18 cellular contexts compared by ENCODE assay signal in the genomic region with DNA sequence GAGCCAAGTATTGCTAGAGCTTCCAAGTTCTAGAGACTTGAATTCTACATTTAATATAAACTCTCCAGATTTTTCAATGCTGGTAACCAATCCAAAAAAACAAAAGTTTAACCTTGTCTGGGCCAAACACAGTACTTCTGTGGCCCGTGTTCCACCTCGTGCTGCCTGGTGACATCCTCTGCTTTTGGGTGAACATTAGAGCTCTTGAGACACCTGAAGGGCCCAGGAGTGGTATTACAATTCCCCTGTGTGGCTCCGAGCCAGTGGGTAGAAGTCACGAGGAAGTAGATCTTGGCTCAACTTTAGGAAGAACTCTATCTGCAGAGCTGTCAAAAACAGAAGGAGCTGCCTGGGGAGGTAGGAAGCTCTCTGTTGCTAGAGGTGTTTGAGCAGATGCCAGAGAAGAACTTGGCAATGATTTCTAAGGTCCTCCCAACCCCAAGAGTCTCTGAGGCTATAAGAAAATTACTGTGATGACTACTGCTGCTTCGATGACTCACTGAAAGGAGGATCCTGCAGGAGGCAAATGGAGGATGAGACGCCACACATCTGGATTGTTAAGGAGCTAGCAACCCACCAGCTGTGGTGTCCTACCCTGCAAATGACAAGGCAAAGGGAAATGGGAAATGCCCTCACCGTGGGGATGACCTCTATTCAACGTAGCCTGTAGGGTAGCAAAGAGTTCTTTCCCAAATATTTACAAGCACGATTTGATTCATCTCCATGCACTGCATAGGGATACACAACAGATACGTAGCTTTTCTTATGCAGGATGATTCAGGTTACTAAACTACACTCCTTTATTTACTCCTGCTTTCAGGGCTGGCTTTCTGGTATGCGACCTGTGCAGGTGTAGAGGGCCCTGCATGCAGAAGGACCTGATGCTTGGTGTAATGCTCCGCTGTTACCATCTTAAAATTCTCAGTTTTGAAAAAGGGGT. TPM values are rescaled to one million over a fixed set of nuclear protein-coding genes. Genes with fewer than 3 reads are reported as not detected.
DNase-seq lines count a peak whose midpoint lies in the region; ATAC-seq, FAIRE-seq and TF ChIP-seq lines count a peak whose summit lies in the region.
"Had no signal": no experiment of that assay in that cellular context is flagged by ENCODE, and none has a peak within 500 bp of the region (broad histone marks: within the 10 kb centered on the region; RNA-seq: fewer than 3 reads in every experiment).

No MANE protein-coding gene starts in this region.

- H3K36me3 Mint-ChIP-seq in nephron (ENCODE audit: low read depth) = no peaks in the 10 kb centered on the region
- H3K36me3 Mint-ChIP-seq in activated T-helper 17 cell treated with anti-CD3 and anti-CD28 coated beads, Interleukin-2, amount 50 U/mL, for 72 hours (ENCODE audit: low read depth) = no peaks in the 10 kb centered on the region
- H3K36me3 Mint-ChIP-seq: activated naive CD4-positive, alpha-beta T cell treated with anti-CD3 and anti-CD28 coated beads, Interleukin-2, amount 10 ng/mL, durations not matched to agents 7 days and 5 days; brain had no signal

- H3K9me3 ChIP-seq in A549 = no peaks in the 10 kb centered on the region
- H3K9me3 ChIP-seq: upper lobe of left lung had no signal

- H3K27ac ChIP-seq in A549 = no peak overlapping the region
- H3K27ac ChIP-seq: KMS-11, upper lobe of left lung had no signal

- 9% methylated on average over 12 of the region's 12 CpGs for WGBS in A549 (ENCODE audit: missing lambda C conversion rate)

- TF ChIP-seq POLR2A in A549 (IDR thresholded peaks at IDR 0.05; ENCODE audit: low read length) = no peak

- peak in 1 of 2 experiments; percentile 17 for DNase-seq in A549 (ENCODE audit: low read depth in 1 of 2, low spot score in 1 of 2)
- peak; percentile 32 for DNase-seq in HS-5 (ENCODE audit: low read depth)
- peak; percentile 62 for DNase-seq in fibroblast of the aortic adventitia (ENCODE audit: low read depth)
- no peak for DNase-seq in left lobe of liver (ENCODE audit: low spot score)
- no peak for DNase-seq in activated effector memory CD4-positive, alpha-beta T cell treated with Interleukin-2 at 50 U/mL for 16 hours
- no peak for DNase-seq in frontal cortex (ENCODE audit: low spot score in 2 of 2)
- DNase-seq: activated naive CD4-positive, alpha-beta T cell treated with anti-CD3 and anti-CD28 coated beads, Interleukin-2, amount 10 ng/mL, durations not matched to agents 7 days and 5 days; foreskin melanocyte; naive B cell; NCI-H526 treated with DMSO at 0.1 percent for 48 hours; stimulated activated CD4-positive, alpha-beta T cell treated with anti-CD3 and anti-CD28 coated beads, Interleukin-2, amount 100 ng/mL, for 48 hours; upper lobe of left lung had no signal

- peak overlapping the region; percentile 45; the same call in 2 of the 3 replicates for H3K4me2 ChIP-seq in A549
- H3K4me2 ChIP-seq: KMS-11 had no signal

- ATAC-seq in A549 (peak; percentile 65 to 86), left lobe of liver (no peak)
- ATAC-seq in activated T-helper 17 cell treated with anti-CD3 and anti-CD28 coated beads, Interleukin-2, amount 50 U/mL, for 72 hours (replicated peaks) = no peak
- ATAC-seq: activated CD4-positive, CD25-positive, alpha-beta regulatory T cell treated with anti-CD3 and anti-CD28 coated beads, Interleukin-2, amount 50 U/mL, for 24 hours had no signal

- CTCF ChIA-PET in A549 (lab: Yijun Ruan, JAX) = interaction anchor here (1.2 to 1.6 kb wide), 2 partner anchors 9 to 18 kb away, joined by 3 to 11 read pairs; no protein-coding TSS in a partner anchor

- no peak for FAIRE-seq in A549 (lab: Jason Lieb, UNC)
- no peak for FAIRE-seq in frontal cortex (lab: Jason Lieb, UNC)
- FAIRE-seq: RCC 7860 had no signal

- no peak overlapping the region for H3K4me3 ChIP-seq in A549
- H3K4me3 ChIP-seq in fibroblast of the aortic adventitia (ENCODE audit: low read depth, low read length) = no peak overlapping the region
- H3K4me3 ChIP-seq: upper lobe of left lung had no signal

- no peak for TF ChIP-seq RAD21 in A549 (conservative IDR thresholded peaks at IDR 0.05 in 1 of 2, IDR thresholded peaks at IDR 0.05 in 1 of 2)

- H3K4me1 Mint-ChIP-seq in nephron = peaks cover 10% of the 10 kb centered on the region
- H3K4me1 Mint-ChIP-seq in activated T-helper 17 cell treated with anti-CD3 and anti-CD28 coated beads, Interleukin-2, amount 50 U/mL, for 72 hours = no peaks in the 10 kb centered on the region
- H3K4me1 Mint-ChIP-seq: activated naive CD4-positive, alpha-beta T cell treated with anti-CD3 and anti-CD28 coated beads, Interleukin-2, amount 10 ng/mL, durations not matched to agents 7 days and 5 days; brain; naive B cell had no signal

- no peaks in the 10 kb centered on the region for H3K9me3 Mint-ChIP-seq in nephron
- H3K9me3 Mint-ChIP-seq in activated T-helper 17 cell treated with anti-CD3 and anti-CD28 coated beads, Interleukin-2, amount 50 U/mL, for 72 hours = peaks cover 8% of the 10 kb centered on the region

- TF ChIP-seq EP300 in A549 (IDR thresholded peaks at IDR 0.05) = no peak

- H3K27ac Mint-ChIP-seq in nephron = peak overlapping the region in 2 of 3 experiments; percentile 29 to 72
- no peak overlapping the region for H3K27ac Mint-ChIP-seq in activated T-helper 17 cell treated with anti-CD3 and anti-CD28 coated beads, Interleukin-2, amount 50 U/mL, for 72 hours
- H3K27ac Mint-ChIP-seq: activated naive CD4-positive, alpha-beta T cell treated with anti-CD3 and anti-CD28 coated beads, Interleukin-2, amount 10 ng/mL, durations not matched to agents 7 days and 5 days had no signal

- H3K27me3 Mint-ChIP-seq in nephron (ENCODE audit: low read depth) = peaks cover 5% of the 10 kb centered on the region
- H3K27me3 Mint-ChIP-seq in activated T-helper 17 cell treated with anti-CD3 and anti-CD28 coated beads, Interleukin-2, amount 50 U/mL, for 72 hours = no peaks in the 10 kb centered on the region
- H3K27me3 Mint-ChIP-seq: activated naive CD4-positive, alpha-beta T cell treated with anti-CD3 and anti-CD28 coated beads, Interleukin-2, amount 10 ng/mL, durations not matched to agents 7 days and 5 days had no signal

- peaks cover 8% of the 10 kb centered on the region; the same call in 1 of the 3 replicates for H3K4me1 ChIP-seq in A549
- H3K4me1 ChIP-seq: upper lobe of left lung had no signal

- H3K4me3 Mint-ChIP-seq in nephron = peak overlapping the region in 1 of 3 experiments; percentile 11
- no peak overlapping the region for H3K4me3 Mint-ChIP-seq in activated T-helper 17 cell treated with anti-CD3 and anti-CD28 coated beads, Interleukin-2, amount 50 U/mL, for 72 hours
- H3K4me3 Mint-ChIP-seq: activated naive CD4-positive, alpha-beta T cell treated with anti-CD3 and anti-CD28 coated beads, Interleukin-2, amount 10 ng/mL, durations not matched to agents 7 days and 5 days; naive B cell had no signal

- no peak for TF ChIP-seq CTCF in A549 (IDR thresholded peaks at IDR 0.05)
- no peak for TF ChIP-seq CTCF in fibroblast of the aortic adventitia (IDR thresholded peaks at IDR 0.05; ENCODE audit: insufficient read depth, low read length)
- no peak for TF ChIP-seq CTCF in nephron (IDR thresholded peaks at IDR 0.05; ENCODE audit: unreplicated experiment in 3 of 3)

- POLR2A ChIA-PET in A549 (lab: Yijun Ruan, JAX) = no interaction called here

TF ChIP-seq in A549, 52 proteins besides CTCF, POLR2A, EP300 and RAD21:
- TF ChIP-seq MYC (IDR thresholded peaks at IDR 0.05; ENCODE audit: borderline replicate concordance, low read length) (no peak), CBX8 (IDR thresholded peaks at IDR 0.05) (no peak), FOXS1 (CRISPR knock-in tag; IDR thresholded peaks at IDR 0.05) (no peak), EHMT2 (IDR thresholded peaks at IDR 0.05; ENCODE audit: low read depth) (no peak), HOXB13 (CRISPR knock-in tag; IDR thresholded peaks at IDR 0.05; ENCODE audit: low read depth) (no peak), ESRRA (IDR thresholded peaks at IDR 0.05; ENCODE audit: borderline replicate concordance, low read length) (no peak)
- TF ChIP-seq, protein P1, sequence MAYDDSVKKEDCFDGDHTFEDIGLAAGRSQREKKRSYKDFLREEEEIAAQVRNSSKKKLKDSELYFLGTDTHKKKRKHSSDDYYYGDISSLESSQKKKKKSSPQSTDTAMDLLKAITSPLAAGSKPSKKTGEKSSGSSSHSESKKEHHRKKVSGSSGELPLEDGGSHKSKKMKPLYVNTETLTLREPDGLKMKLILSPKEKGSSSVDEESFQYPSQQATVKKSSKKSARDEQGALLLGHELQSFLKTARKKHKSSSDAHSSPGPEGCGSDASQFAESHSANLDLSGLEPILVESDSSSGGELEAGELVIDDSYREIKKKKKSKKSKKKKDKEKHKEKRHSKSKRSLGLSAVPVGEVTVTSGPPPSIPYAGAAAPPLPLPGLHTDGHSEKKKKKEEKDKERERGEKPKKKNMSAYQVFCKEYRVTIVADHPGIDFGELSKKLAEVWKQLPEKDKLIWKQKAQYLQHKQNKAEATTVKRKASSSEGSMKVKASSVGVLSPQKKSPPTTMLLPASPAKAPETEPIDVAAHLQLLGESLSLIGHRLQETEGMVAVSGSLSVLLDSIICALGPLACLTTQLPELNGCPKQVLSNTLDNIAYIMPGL (CRISPR knock-in tag; IDR thresholded peaks at IDR 0.05; ENCODE audit: borderline replicate concordance) = no peak

RNA-seq across cellular contexts. Expression of a gene that starts 45.8 kb away (rescaled TPM):
- 1.5 and 1.6 TPM in 2 replicates for polyA plus RNA-seq in A549 (2011; rRNA removed)
- polyA plus RNA-seq in A549 (2012; cell fraction: cytosol; rRNA removed) = 1.3 and 1.7 TPM in 2 replicates
- polyA plus RNA-seq in A549 (2012; cell fraction: nucleus; rRNA removed) = 0.62 and 1.3 TPM in 2 replicates
- polyA plus RNA-seq in A549 (2017; fragmentation: RNase III; extraction: RNeasy Plus Mini Kit Qiagen cat#74134 plus additional on column Dnase treatment) = 1.2 to 1.4 TPM (median 1.3 TPM) in 3 replicates
- polyA minus RNA-seq in A549 (2011; rRNA and poly(A)+ RNA removed) = 1.2 and 1.6 TPM in 2 replicates
- 7.0 and 22.2 TPM in 2 replicates for total RNA-seq in fibroblast of the aortic adventitia (ENCODE audit: low replicate concordance)
- under 1 TPM; 0.42 to 0.43 TPM for total RNA-seq in activated T-helper 17 cell treated with anti-CD3 and anti-CD28 coated beads, Interleukin-2, amount 50 U/mL, for 72 hours
- 2.4 TPM for total RNA-seq in left lobe of liver
- total RNA-seq in frontal cortex = 67.7 TPM

Comparison
In these comparisons a context has a peak if more than half of its experiments do, and no peak if none do; other contexts are left out.
1. ATAC-seq: peak in A549 (2 of 2); none in activated T-helper 17 cell treated with anti-CD3 and anti-CD28 coated beads, Interleukin-2, amount 50 U/mL, for 72 hours (single experiment) and left lobe of liver (single experiment).
2. DNase-seq: peak in HS-5 (single experiment) and fibroblast of the aortic adventitia (single experiment); none in left lobe of liver (single experiment), activated effector memory CD4-positive, alpha-beta T cell treated with Interleukin-2 at 50 U/mL for 16 hours (single experiment) and frontal cortex (0 of 2).